In genomic region chr6:109374493-109374892, GRCh38 we compare ENCODE assay signal across 1 cellular context.
A peak's percentile ranks its signal among the peaks of the same experiment; 100 is the strongest.
TF ChIP-seq lines count a peak whose summit lies in the region.

No MANE protein-coding gene starts in this region.

TF ChIP-seq in K562, 482 proteins besides CTCF, POLR2A, EP300 and RAD21 (continued from another document):
- no peak for TF ChIP-seq RREB1 (CRISPR knock-in tag; IDR thresholded peaks at IDR 0.05)
- no peak for TF ChIP-seq AFF1 (IDR thresholded peaks at IDR 0.05; ENCODE audit: low read depth in 1 of 2, partially characterized antibody in 2 of 2)
- TF ChIP-seq NFIC (IDR thresholded peaks at IDR 0.05) = peak; percentile 77
- TF ChIP-seq ZEB2 (IDR thresholded peaks at IDR 0.05) = no peak
- no peak for TF ChIP-seq EGR1 (conservative IDR thresholded peaks at IDR 0.05)
- no peak for TF ChIP-seq IRF1 (CRISPR knock-in tag; IDR thresholded peaks at IDR 0.05; ENCODE audit: borderline replicate concordance)
- TF ChIP-seq ETS1 (conservative IDR thresholded peaks at IDR 0.05; ENCODE audit: control insufficient read depth, low read depth, low read length) = no peak
